Comparison of ENCODE assay signal across 8 cellular contexts in the genomic region with DNA sequence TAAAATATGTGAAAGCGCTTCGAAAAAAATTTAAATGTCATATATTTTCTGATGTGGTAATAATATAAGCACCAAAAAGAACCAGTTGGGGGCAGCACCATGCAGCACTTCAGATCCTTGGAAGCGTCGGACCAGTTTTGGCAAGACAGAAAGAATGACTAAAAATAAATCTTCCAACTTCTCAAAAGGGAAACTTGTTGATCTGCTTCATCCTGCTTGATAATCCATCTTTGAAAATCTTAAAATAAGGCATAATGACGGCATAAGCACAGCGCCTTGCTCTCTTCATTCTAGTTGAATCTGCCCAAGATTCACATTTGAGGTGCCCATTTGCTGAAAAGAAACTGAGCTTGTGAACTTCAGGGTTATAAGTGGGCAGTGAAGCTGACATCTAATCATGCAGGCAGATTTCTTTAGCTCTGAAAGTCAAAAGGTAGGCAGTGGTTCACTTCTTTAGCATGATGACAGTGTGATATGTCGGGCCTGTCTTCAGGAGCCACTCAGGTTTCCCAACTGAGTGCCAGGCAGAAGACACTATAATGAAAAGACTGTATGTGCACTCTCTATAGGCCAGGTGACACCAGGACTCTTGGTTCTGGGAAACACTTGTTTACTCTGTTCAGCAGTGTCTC. TPM values are rescaled to one million over a fixed set of nuclear protein-coding genes. Genes with fewer than 3 reads are reported as not detected.
DNase-seq lines count a peak whose midpoint lies in the region; ATAC-seq and TF ChIP-seq lines count a peak whose summit lies in the region.

No MANE protein-coding gene starts in this region.

- 20% methylated on average over 7 of the region's 7 CpGs for WGBS in mammary epithelial cell (ENCODE audit: low coverage, missing lambda C conversion rate)

- H3K9me2 ChIP-seq in MM.1S (replicated peaks; ENCODE audit: insufficient read depth, low read length) = no peaks in the 10 kb centered on the region

- no peaks in the 10 kb centered on the region for H4K20me1 ChIP-seq in MM.1S (ENCODE audit: insufficient read depth, low read length)
- H4K20me1 ChIP-seq in mammary epithelial cell (ENCODE audit: insufficient read depth, low read length) = no peaks in the 10 kb centered on the region

- peaks cover 13% of the 10 kb centered on the region; the same call in 1 of the 2 replicates for H3K4me1 ChIP-seq in MM.1S (ENCODE audit: low read length)
- peaks cover 13% of the 10 kb centered on the region for H3K4me1 ChIP-seq in mammary epithelial cell (ENCODE audit: insufficient read depth, low read length)

- CTCF ChIA-PET in mammary epithelial cell (lab: Charles Lee; ENCODE audit: low non-redundant PET) = interaction anchor here (1.0 kb wide), 1 partner anchor 133 kb away, joined by 6 read pairs; no protein-coding TSS in a partner anchor

- dilution Hi-C loops in mammary epithelial cell (cut with HindIII; ENCODE audit: low sequenced_read_pairs) = loop anchor here (5.0 kb wide), 1 partner anchor 87 kb away; no protein-coding TSS in a partner anchor

- H3K4me3 ChIP-seq in MM.1S (ENCODE audit: low read length) (0 out of 2 replicates have a peak overlapping the region, but pooled peaks have one; percentile 29), mammary epithelial cell (replicated peaks in 1 of 3; ENCODE audit: insufficient read depth in 1 of 3, low read depth in 2 of 3, low read length in 3 of 3) (no peak overlapping the region), kidney epithelial cell (ENCODE audit: low read depth, low read length) (no peak overlapping the region)

- H3F3A ChIP-seq in MM.1S (ENCODE audit: insufficient read depth, low read length) = peaks cover 12% of the 10 kb centered on the region

- DNase-seq in ELF-1 (ENCODE audit: low read depth, low spot score) (peak; percentile 31), MM.1S (peak; percentile 65), T follicular helper cell (ENCODE audit: low read depth) (peak; percentile 27), mammary epithelial cell (peak; percentile 47), kidney epithelial cell (ENCODE audit: low read depth) (no peak), T1000 (lab: John Stamatoyannopoulos, UW) (no peak)
- DNase-seq in stimulated activated CD4-positive, alpha-beta T cell treated with anti-CD3 and anti-CD28 coated beads, Interleukin-1b, Interleukin-23, amount 100 ng/mL, for 4 hours (ENCODE audit: low read depth in 2 of 2) = peak; percentile 18 to 37

- H2AFZ ChIP-seq in MM.1S (ENCODE audit: low read length) = peak overlapping the region; percentile 61
- peak overlapping the region; percentile 55 for H2AFZ ChIP-seq in mammary epithelial cell (ENCODE audit: low read depth, low read length)

- in situ Hi-C loops in mammary epithelial cell (cut with MboI; ENCODE audit: low sequenced_read_pairs in 2 of 2) = loop anchor here in 1 of 2 donors (5.0 kb wide), 1 partner anchor 132 kb away; a partner anchor contains a TSS

- no peaks in the 10 kb centered on the region for H3K36me3 ChIP-seq in MM.1S (replicated peaks; ENCODE audit: insufficient read depth, low read length)
- H3K36me3 ChIP-seq in mammary epithelial cell (ENCODE audit: insufficient read depth, low read length) = no peaks in the 10 kb centered on the region
- H3K36me3 ChIP-seq in kidney epithelial cell (ENCODE audit: control insufficient read depth, insufficient read depth, low read length) = no peaks in the 10 kb centered on the region

- intact Hi-C loops in mammary epithelial cell (cut with micrococcal nuclease) = loop anchor here (1.0 kb wide), 2 partner anchors 133 to 210 kb away; no protein-coding TSS in a partner anchor

- no peaks in the 10 kb centered on the region for H3K79me2 ChIP-seq in MM.1S (ENCODE audit: low read length)
- no peaks in the 10 kb centered on the region for H3K79me2 ChIP-seq in mammary epithelial cell (ENCODE audit: insufficient read depth, low read length)

- BruUV-seq in mammary epithelial cell (replicated peaks; lab: Mats Ljungman, UMichigan) = no TSS peak

- H3K4me2 ChIP-seq in MM.1S (ENCODE audit: low read depth, low read length) (peak overlapping the region; percentile 56), mammary epithelial cell (ENCODE audit: insufficient read depth, low read depth, low read length) (peak overlapping the region; percentile 13)

- H3K9ac ChIP-seq in MM.1S (ENCODE audit: low read length) (no peak overlapping the region; the same call in 1 of the 2 replicates), mammary epithelial cell (ENCODE audit: insufficient read depth, low read length) (no peak overlapping the region)

- no peak for ATAC-seq in GM21528 (IDR thresholded peaks at IDR 0.05; ENCODE audit: low FRiP score, unreplicated experiment)

- no peaks in the 10 kb centered on the region for H3K27me3 ChIP-seq in MM.1S (replicated peaks; ENCODE audit: insufficient read depth, low read length)
- H3K27me3 ChIP-seq in mammary epithelial cell (ENCODE audit: insufficient read depth, low read length) = no peaks in the 10 kb centered on the region
- no peaks in the 10 kb centered on the region for H3K27me3 ChIP-seq in kidney epithelial cell (ENCODE audit: control insufficient read depth, insufficient read depth, low read length)

- H3K27ac ChIP-seq in MM.1S (ENCODE audit: low read length) (peak overlapping the region; percentile 12; the same call in 1 of the 2 replicates), mammary epithelial cell (ENCODE audit: insufficient read depth, low read depth, low read length) (peak overlapping the region; percentile 32)

- H3K9me3 ChIP-seq in MM.1S (replicated peaks; ENCODE audit: insufficient read depth, low read length) (no peaks in the 10 kb centered on the region), mammary epithelial cell (replicated peaks; ENCODE audit: insufficient read depth, low read length) (no peaks in the 10 kb centered on the region)

- TF ChIP-seq CTCF in MM.1S (IDR thresholded peaks at IDR 0.05; ENCODE audit: low read length) (peak; percentile 63), mammary epithelial cell (conservative IDR thresholded peaks at IDR 0.05 in 1 of 2, IDR thresholded peaks at IDR 0.05 in 1 of 2; ENCODE audit: extremely low read depth in 1 of 2, insufficient read depth in 1 of 2, low read depth in 1 of 2, low read length in 2 of 2) (peak; percentile 55 to 59), kidney epithelial cell (IDR thresholded peaks at IDR 0.05; ENCODE audit: insufficient read depth, low read length, poor library complexity, severe bottlenecking) (peak; percentile 58)

RNA-seq across cellular contexts. Expression of a gene that starts 19.8 kb away (rescaled TPM):
- total RNA-seq in mammary epithelial cell (10 to 100 TPM in 1 of 2 donors, 1 to 10 TPM in 1; 9.8 to 24.8 TPM), kidney epithelial cell (33.3 and 34.9 TPM in 2 replicates)
- 15.2 TPM for polyA plus RNA-seq in mammary epithelial cell
- 33.6 TPM for polyA minus RNA-seq in mammary epithelial cell

RNA-seq across cellular contexts. Expression of a gene that starts 20.0 kb away (rescaled TPM):
- 10 to 100 TPM in 1 of 2 donors, 1 to 10 TPM in 1; 9.0 to 12.8 TPM for total RNA-seq in mammary epithelial cell
- 31.7 TPM for polyA plus RNA-seq in mammary epithelial cell
- 19.5 TPM for polyA minus RNA-seq in mammary epithelial cell
- total RNA-seq in kidney epithelial cell = 11.0 and 14.8 TPM in 2 replicates

RNA-seq across cellular contexts. Expression of a gene that starts 33.3 kb away (rescaled TPM):
- total RNA-seq in mammary epithelial cell = under 1 TPM; 0.33 to 0.66 TPM
- polyA plus RNA-seq in mammary epithelial cell = 0.76 TPM
- not detected for polyA minus RNA-seq in mammary epithelial cell
- 0.58 and 3.1 TPM in 2 replicates for total RNA-seq in kidney epithelial cell

Comparison
In these comparisons a context has a peak if more than half of its experiments do, and no peak if none do; other contexts are left out.
1. DNase-seq: peak in ELF-1 (single experiment), MM.1S (single experiment), T follicular helper cell (single experiment), mammary epithelial cell (single experiment) and stimulated activated CD4-positive, alpha-beta T cell treated with anti-CD3 and anti-CD28 coated beads, Interleukin-1b, Interleukin-23, amount 100 ng/mL, for 4 hours (2 of 2); none in kidney epithelial cell (single experiment) and T1000 (single experiment).
2. Peak in every context shown above with its lines, with median percentiles within 50 percentile points of each other: CTCF ChIP-seq.